Comparison of ENCODE assay signal across 11 cellular contexts in the genomic region with DNA sequence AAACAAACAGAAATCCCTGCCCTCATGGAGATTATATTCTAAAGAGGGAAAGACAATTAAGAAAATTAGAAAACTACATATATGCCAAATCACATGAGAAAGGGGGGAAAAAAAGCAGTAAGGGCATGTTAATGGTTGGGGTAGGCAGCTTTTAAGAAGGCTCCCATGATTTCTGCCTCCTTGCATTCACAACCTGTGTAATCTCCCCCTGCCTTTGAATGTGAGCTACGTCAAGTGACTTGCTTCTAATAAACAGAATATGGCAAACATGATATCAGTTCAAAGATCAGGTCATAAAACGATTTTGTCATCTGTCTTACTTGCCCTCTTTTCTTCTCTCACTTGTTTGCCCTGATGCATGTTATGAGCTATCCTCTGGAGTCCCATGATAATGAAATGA.
"Had no signal": no experiment of that assay in that cellular context is flagged by ENCODE, and none has a peak within 500 bp of the region (broad histone marks: within the 10 kb centered on the region; RNA-seq: fewer than 3 reads in every experiment).

No MANE protein-coding gene starts in this region.

- H3K4me1 ChIP-seq: HAP-1 had no signal

- FAIRE-seq: H1, H54 had no signal

- DNase-seq: GM23248, GOT3, H7, H9, HCEC 1CT, HFFc6 had no signal

- ATAC-seq: GM23338, HCT116 had no signal

- H3K4me3 Mint-ChIP-seq: GM23338, H9, HFFc6 had no signal

- H3K36me3 ChIP-seq: HAP-1 had no signal

- H3K4me3 ChIP-seq: GM23248, GM23338, HAP-1 had no signal

- H3K9me3 Mint-ChIP-seq: GM23338, H9, HFFc6 had no signal

- H3K27ac Mint-ChIP-seq: GM23338, H9, HFFc6 had no signal

- H3K27ac ChIP-seq: GM23248 had no signal

- H3K9me3 ChIP-seq: HAP-1 had no signal
